Comparison of ENCODE assay signal across 8 cellular contexts in the genomic region with DNA sequence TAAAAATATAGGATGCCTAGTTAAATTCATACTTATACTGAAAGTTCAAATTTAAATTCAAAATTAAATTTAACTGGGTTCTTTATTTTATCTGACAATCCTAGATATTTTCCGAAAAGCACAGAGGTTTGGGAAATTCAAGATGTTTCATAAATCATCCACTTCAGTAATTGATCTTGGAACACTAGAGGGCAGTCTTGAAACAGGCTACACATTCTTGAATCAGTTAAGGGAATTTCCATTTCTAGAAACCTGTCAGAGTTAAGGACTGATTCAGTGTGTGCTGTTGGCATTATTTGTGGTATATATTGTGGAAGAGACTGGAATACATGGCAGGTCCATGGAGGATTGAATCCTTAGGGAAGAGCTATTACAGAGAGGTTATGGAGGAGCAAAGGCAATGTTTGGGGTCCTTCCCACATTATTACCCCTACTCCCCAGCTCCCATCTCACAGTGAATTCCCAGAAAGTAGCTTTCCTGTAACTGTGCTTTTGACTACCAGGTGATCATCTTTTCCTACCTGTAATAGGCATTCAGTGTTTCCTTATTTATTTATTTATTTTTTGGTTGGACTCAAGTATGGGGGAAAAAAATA.
DNase-seq lines count a peak whose midpoint lies in the region; ATAC-seq, FAIRE-seq and TF ChIP-seq lines count a peak whose summit lies in the region.

No MANE protein-coding gene starts in this region.

- peaks cover 2% of the 10 kb centered on the region for H3K4me1 Mint-ChIP-seq in activated CD8-positive, alpha-beta T cell treated with anti-CD3 and anti-CD28 coated beads for 36 hours (ENCODE audit: low read depth)

- no peak overlapping the region for H3K27ac Mint-ChIP-seq in activated CD8-positive, alpha-beta T cell treated with anti-CD3 and anti-CD28 coated beads for 36 hours

- intact Hi-C loops in activated CD8-positive, alpha-beta T cell treated with anti-CD3 and anti-CD28 coated beads for 36 hours (cut with micrococcal nuclease), result loop anchor here (10.0 kb wide), 1 partner anchor 309 kb away; no protein-coding TSS in a partner anchor
- intact Hi-C loops in left cardiac atrium (cut with DNase I), result loop anchor here in 1 of 2 donors (2.0 to 10.0 kb wide), 2 partner anchors 509 to 1629 kb away; no protein-coding TSS in a partner anchor

- H3K4me3 ChIP-seq in GM12865 (ENCODE audit: low read depth, low read length), result no peak overlapping the region
- H3K4me3 ChIP-seq in small intestine (ENCODE audit: low read depth in 1 of 2, low read length in 2 of 2), result no peak overlapping the region

- H3K4me1 ChIP-seq in small intestine (ENCODE audit: control insufficient read depth in 2 of 2, insufficient read depth in 1 of 2, low read depth in 1 of 2, low read length in 1 of 2), result peaks cover 4 to 7% of the 10 kb centered on the region in 2 donors

- CTCF ChIA-PET in activated CD8-positive, alpha-beta T cell treated with anti-CD3 and anti-CD28 coated beads for 36 hours (lab: Charles Lee), result interaction anchor here (0.6 to 7.6 kb wide), 32 partner anchors 8 to 1378 kb away, joined by 3 to 117 read pairs (median 3); no protein-coding TSS in a partner anchor

- peak; percentile 38 for DNase-seq in AG08396 (ENCODE audit: low spot score)
- DNase-seq in GM12865 (ENCODE audit: low read depth), result peak; percentile 75
- DNase-seq in NCI-H146 treated with DMSO at 0.1 percent for 48 hours (lab: John Stamatoyannopoulos, UW; ENCODE audit: unreplicated experiment), result peak; percentile 2
- no peak for DNase-seq in activated CD8-positive, alpha-beta T cell treated with anti-CD3 and anti-CD28 coated beads for 36 hours
- no peak for DNase-seq in left cardiac atrium
- peak; percentile 80 for DNase-seq in small intestine
- DNase-seq in HuH-7.5 (ENCODE audit: low spot score), result no peak

- peak; percentile 68 for TF ChIP-seq CTCF in GM12865 (IDR thresholded peaks at IDR 0.05; ENCODE audit: insufficient read depth, low read depth, low read length, missing control alignments)
- peak; percentile 90 for TF ChIP-seq CTCF in activated CD8-positive, alpha-beta T cell treated with anti-CD3 and anti-CD28 coated beads for 36 hours (IDR thresholded peaks at IDR 0.05)

- H3K27me3 ChIP-seq in small intestine (ENCODE audit: control insufficient read depth in 2 of 2, insufficient read depth in 2 of 2, low read length in 2 of 2), result no peaks in the 10 kb centered on the region

- H3K36me3 ChIP-seq in small intestine (ENCODE audit: control insufficient read depth in 2 of 2, insufficient read depth in 2 of 2, low read length in 2 of 2), result no peaks in the 10 kb centered on the region

- H3K36me3 Mint-ChIP-seq in activated CD8-positive, alpha-beta T cell treated with anti-CD3 and anti-CD28 coated beads for 36 hours (ENCODE audit: low read depth), result no peaks in the 10 kb centered on the region

- no peaks in the 10 kb centered on the region for H3K9me3 Mint-ChIP-seq in activated CD8-positive, alpha-beta T cell treated with anti-CD3 and anti-CD28 coated beads for 36 hours

- peaks cover 2% of the 10 kb centered on the region for H3K27me3 Mint-ChIP-seq in activated CD8-positive, alpha-beta T cell treated with anti-CD3 and anti-CD28 coated beads for 36 hours

- H3K9me3 ChIP-seq in small intestine (ENCODE audit: control insufficient read depth, low read depth), result no peaks in the 10 kb centered on the region

- peak; percentile 81 for FAIRE-seq in small intestine (lab: Jason Lieb, UNC)

- H3K4me3 Mint-ChIP-seq in activated CD8-positive, alpha-beta T cell treated with anti-CD3 and anti-CD28 coated beads for 36 hours, result no peak overlapping the region

- POLR2A ChIA-PET in activated CD8-positive, alpha-beta T cell treated with anti-CD3 and anti-CD28 coated beads for 36 hours (lab: Charles Lee), result no interaction called here

- H3K27ac ChIP-seq in small intestine (ENCODE audit: low read depth in 1 of 2, low read length in 1 of 2), result no peak overlapping the region

- 2 to 10% (median 5%) methylated on average over 1 of the region's 1 CpG for WGBS in small intestine, 3 donors

- ATAC-seq in HG02678 (IDR thresholded peaks at IDR 0.05; ENCODE audit: unreplicated experiment) (peak; percentile 82), left cardiac atrium (peak; percentile 38 to 50)
- peak; percentile 77 for ATAC-seq in activated CD8-positive, alpha-beta T cell treated with anti-CD3 and anti-CD28 coated beads for 36 hours

Comparison
In these comparisons a context has a peak if more than half of its experiments do, and no peak if none do; other contexts are left out.
1. DNase-seq: peak in AG08396 (single experiment), GM12865 (single experiment), NCI-H146 treated with DMSO at 0.1 percent for 48 hours (single experiment) and small intestine (single experiment); none in activated CD8-positive, alpha-beta T cell treated with anti-CD3 and anti-CD28 coated beads for 36 hours (single experiment), left cardiac atrium (single experiment) and HuH-7.5 (single experiment).
2. Peak in every context shown above with its lines, with median percentiles within 50 percentile points of each other: ATAC-seq.